In the genomic region with DNA sequence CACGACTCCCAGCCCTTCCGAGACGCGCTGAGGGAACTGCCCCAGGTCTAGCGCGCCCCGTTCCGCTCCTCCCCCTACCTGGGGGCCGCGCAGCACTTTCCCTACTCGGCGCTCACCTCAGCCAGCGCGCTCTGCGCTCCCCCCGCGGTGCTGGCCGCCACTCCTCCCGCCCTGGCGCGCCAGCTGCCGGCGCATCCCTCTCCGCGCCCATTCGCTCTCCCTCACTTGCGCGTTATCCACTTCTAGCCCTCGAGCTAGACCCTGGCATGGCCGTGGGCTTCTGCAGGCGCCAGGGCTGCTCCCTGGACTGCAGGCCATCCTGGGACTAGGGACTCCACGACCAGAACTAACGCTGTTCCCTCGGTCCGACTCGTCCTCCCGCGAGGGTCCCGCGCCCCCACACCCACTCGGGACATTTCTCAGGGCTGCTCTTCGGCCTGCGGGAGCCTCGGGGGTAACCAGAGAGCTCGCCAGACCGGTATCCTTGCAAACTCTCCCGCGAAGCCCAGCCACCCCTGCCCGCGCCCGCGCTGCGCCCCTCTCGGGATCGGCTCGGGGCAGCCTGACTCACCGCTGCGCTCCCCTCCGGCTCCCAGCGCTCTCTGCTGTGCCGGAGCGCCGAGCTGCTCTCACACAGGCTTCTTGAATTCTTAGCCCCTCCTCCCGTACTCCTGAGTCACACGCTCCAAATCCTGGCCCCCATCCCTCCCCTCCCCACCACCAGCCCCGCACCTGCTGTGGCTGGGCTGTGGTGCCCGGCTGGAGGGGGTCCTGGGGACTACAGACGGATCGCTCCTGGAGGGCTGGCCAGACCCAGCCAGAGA, we compare ENCODE assay signal across 1 cellular context.
TF ChIP-seq lines count a peak whose summit lies in the region.

A gene (minus strand): TSS at position 617 of the 824 bp plus-strand sequence. CDS start 51,454 bp downstream, outside the sequence.

TF ChIP-seq in H1, 55 proteins besides CTCF, POLR2A, EP300 and RAD21 (continued from another document):
- TF ChIP-seq, protein P1, sequence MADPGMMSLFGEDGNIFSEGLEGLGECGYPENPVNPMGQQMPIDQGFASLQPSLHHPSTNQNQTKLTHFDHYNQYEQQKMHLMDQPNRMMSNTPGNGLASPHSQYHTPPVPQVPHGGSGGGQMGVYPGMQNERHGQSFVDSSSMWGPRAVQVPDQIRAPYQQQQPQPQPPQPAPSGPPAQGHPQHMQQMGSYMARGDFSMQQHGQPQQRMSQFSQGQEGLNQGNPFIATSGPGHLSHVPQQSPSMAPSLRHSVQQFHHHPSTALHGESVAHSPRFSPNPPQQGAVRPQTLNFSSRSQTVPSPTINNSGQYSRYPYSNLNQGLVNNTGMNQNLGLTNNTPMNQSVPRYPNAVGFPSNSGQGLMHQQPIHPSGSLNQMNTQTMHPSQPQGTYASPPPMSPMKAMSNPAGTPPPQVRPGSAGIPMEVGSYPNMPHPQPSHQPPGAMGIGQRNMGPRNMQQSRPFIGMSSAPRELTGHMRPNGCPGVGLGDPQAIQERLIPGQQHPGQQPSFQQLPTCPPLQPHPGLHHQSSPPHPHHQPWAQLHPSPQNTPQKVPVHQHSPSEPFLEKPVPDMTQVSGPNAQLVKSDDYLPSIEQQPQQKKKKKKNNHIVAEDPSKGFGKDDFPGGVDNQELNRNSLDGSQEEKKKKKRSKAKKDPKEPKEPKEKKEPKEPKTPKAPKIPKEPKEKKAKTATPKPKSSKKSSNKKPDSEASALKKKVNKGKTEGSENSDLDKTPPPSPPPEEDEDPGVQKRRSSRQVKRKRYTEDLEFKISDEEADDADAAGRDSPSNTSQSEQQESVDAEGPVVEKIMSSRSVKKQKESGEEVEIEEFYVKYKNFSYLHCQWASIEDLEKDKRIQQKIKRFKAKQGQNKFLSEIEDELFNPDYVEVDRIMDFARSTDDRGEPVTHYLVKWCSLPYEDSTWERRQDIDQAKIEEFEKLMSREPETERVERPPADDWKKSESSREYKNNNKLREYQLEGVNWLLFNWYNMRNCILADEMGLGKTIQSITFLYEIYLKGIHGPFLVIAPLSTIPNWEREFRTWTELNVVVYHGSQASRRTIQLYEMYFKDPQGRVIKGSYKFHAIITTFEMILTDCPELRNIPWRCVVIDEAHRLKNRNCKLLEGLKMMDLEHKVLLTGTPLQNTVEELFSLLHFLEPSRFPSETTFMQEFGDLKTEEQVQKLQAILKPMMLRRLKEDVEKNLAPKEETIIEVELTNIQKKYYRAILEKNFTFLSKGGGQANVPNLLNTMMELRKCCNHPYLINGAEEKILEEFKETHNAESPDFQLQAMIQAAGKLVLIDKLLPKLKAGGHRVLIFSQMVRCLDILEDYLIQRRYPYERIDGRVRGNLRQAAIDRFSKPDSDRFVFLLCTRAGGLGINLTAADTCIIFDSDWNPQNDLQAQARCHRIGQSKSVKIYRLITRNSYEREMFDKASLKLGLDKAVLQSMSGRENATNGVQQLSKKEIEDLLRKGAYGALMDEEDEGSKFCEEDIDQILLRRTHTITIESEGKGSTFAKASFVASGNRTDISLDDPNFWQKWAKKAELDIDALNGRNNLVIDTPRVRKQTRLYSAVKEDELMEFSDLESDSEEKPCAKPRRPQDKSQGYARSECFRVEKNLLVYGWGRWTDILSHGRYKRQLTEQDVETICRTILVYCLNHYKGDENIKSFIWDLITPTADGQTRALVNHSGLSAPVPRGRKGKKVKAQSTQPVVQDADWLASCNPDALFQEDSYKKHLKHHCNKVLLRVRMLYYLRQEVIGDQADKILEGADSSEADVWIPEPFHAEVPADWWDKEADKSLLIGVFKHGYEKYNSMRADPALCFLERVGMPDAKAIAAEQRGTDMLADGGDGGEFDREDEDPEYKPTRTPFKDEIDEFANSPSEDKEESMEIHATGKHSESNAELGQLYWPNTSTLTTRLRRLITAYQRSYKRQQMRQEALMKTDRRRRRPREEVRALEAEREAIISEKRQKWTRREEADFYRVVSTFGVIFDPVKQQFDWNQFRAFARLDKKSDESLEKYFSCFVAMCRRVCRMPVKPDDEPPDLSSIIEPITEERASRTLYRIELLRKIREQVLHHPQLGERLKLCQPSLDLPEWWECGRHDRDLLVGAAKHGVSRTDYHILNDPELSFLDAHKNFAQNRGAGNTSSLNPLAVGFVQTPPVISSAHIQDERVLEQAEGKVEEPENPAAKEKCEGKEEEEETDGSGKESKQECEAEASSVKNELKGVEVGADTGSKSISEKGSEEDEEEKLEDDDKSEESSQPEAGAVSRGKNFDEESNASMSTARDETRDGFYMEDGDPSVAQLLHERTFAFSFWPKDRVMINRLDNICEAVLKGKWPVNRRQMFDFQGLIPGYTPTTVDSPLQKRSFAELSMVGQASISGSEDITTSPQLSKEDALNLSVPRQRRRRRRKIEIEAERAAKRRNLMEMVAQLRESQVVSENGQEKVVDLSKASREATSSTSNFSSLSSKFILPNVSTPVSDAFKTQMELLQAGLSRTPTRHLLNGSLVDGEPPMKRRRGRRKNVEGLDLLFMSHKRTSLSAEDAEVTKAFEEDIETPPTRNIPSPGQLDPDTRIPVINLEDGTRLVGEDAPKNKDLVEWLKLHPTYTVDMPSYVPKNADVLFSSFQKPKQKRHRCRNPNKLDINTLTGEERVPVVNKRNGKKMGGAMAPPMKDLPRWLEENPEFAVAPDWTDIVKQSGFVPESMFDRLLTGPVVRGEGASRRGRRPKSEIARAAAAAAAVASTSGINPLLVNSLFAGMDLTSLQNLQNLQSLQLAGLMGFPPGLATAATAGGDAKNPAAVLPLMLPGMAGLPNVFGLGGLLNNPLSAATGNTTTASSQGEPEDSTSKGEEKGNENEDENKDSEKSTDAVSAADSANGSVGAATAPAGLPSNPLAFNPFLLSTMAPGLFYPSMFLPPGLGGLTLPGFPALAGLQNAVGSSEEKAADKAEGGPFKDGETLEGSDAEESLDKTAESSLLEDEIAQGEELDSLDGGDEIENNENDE (IDR thresholded peaks at IDR 0.05; ENCODE audit: insufficient replicate concordance, low read length), result no peak
- TF ChIP-seq, protein P2, sequence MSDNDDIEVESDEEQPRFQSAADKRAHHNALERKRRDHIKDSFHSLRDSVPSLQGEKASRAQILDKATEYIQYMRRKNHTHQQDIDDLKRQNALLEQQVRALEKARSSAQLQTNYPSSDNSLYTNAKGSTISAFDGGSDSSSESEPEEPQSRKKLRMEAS (IDR thresholded peaks at IDR 0.05), result peak; percentile 66
- TF ChIP-seq RBBP5 (IDR thresholded peaks at IDR 0.05; ENCODE audit: borderline replicate concordance, low read depth, low read length), result peak; percentile 43
- TF ChIP-seq TAF1 (IDR thresholded peaks at IDR 0.05; ENCODE audit: low read depth, low read length), result peak; percentile 82
- TF ChIP-seq KDM4A (IDR thresholded peaks at IDR 0.05; ENCODE audit: low read depth, low read length, severe bottlenecking), result peak; percentile 96
- peak in 1 of 2 experiments; percentile 67; a peak in 1 of 4 replicates for TF ChIP-seq SIN3A (conservative IDR thresholded peaks at IDR 0.05 in 1 of 2, IDR thresholded peaks at IDR 0.05 in 1 of 2; ENCODE audit: low read depth in 1 of 2, low read length in 2 of 2)
- TF ChIP-seq, protein P3, sequence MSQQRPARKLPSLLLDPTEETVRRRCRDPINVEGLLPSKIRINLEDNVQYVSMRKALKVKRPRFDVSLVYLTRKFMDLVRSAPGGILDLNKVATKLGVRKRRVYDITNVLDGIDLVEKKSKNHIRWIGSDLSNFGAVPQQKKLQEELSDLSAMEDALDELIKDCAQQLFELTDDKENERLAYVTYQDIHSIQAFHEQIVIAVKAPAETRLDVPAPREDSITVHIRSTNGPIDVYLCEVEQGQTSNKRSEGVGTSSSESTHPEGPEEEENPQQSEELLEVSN (IDR thresholded peaks at IDR 0.05), result peak; percentile 60
- peak; percentile 32 for TF ChIP-seq RNF2 (IDR thresholded peaks at IDR 0.05; ENCODE audit: borderline replicate concordance, low read depth, low read length, missing control alignments, poor library complexity, severe bottlenecking)
- peak; percentile 46; the same call in 1 of the 2 replicates for TF ChIP-seq KDM1A (IDR thresholded peaks at IDR 0.05; ENCODE audit: borderline replicate concordance, low read length)
- TF ChIP-seq RFX5 (IDR thresholded peaks at IDR 0.05; ENCODE audit: borderline replicate concordance, low read depth, low read length), result no peak
- TF ChIP-seq MAFK (IDR thresholded peaks at IDR 0.05; ENCODE audit: low read depth, low read length), result no peak
- peak; percentile 82 for TF ChIP-seq ASH2L (IDR thresholded peaks at IDR 0.05; ENCODE audit: low read length)
- peak; percentile 26; the same call in 1 of the 2 replicates for TF ChIP-seq SUZ12 (IDR thresholded peaks at IDR 0.05; ENCODE audit: low read length)
- TF ChIP-seq NANOG (IDR thresholded peaks at IDR 0.05; ENCODE audit: insufficient read depth, low read depth, low read length, poor library complexity, severe bottlenecking), result no peak
- peak in 1 of 2 experiments; percentile 66; a peak in 1 of 4 replicates for TF ChIP-seq HDAC2 (IDR thresholded peaks at IDR 0.05; ENCODE audit: borderline replicate concordance in 1 of 2, low read depth in 2 of 2, low read length in 2 of 2)
TF ChIP-seq in H1: peak in this region for 14.
